ENCODE assay signal across 8 cellular contexts in the genomic region with DNA sequence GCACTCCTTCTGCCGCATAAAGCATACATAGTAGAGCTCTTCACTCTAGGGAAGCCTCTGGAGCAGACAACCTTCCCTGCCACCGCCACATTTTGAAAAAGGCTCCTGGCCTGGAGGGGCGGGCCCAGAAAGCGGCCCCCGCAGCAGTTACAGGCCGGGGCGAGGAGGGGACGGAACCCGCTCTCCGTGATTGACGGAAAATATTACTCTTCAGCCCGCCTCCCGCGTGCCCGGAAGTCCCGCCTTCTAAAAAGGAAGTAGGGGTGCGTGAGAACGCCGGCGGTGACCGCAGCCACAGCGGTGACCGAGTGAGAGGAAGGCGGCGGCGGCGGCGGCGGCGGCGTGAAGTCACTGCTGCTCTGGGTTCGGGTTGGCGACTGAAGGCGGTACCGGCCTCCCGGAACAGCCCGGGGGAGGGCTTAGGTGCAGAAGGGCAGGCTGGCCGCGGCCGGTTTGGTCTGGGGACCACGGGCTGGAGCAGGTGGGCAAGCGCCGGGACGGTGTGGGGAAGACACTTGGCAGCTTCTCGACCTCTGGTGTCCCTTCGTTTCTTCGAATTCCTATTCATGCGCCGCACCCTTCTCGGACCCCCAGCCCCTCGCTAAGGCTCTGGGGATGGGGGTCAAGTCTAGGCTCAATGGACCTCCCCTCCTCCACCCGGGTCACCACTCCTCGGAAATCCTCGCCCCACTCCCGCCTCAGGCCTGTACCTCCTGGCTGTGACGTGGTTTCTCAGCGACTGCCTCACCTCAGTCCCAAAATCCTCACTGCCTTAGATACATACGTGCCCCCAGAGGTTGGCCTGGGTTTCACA. TPM values are rescaled to one million over a fixed set of nuclear protein-coding genes. Genes with fewer than 3 reads are reported as not detected.
DNase-seq lines count a peak whose midpoint lies in the region; ATAC-seq and TF ChIP-seq lines count a peak whose summit lies in the region.

A gene (plus strand): TSS at position 295 of the 814 bp plus-strand sequence. CDS start 729 bp downstream, outside the sequence.

- H3K4me3 ChIP-seq in HAP-1 (peak within 1 kb of the TSS; percentile 96), MM.1S (ENCODE audit: low read length) (peak within 1 kb of the TSS; percentile 81), SJSA1 (peak within 1 kb of the TSS; percentile 82), neuronal stem cell (ENCODE audit: low read length in 2 of 2) (peak within 1 kb of the TSS; percentile 79 to 94)

- H3K79me1 ChIP-seq in neuronal stem cell (ENCODE audit: low read depth, low read length), result peaks cover 2% of the 10 kb centered on the region

- H3K9ac ChIP-seq in MM.1S (ENCODE audit: low read length), result peak within 1 kb of the TSS; percentile 98
- peak within 1 kb of the TSS; percentile 91 for H3K9ac ChIP-seq in neuronal stem cell (ENCODE audit: low read depth, low read length, poor library complexity)

- H2BK12ac ChIP-seq in neuronal stem cell (ENCODE audit: low read length), result no peak within 1 kb of the TSS

- no peak within 1 kb of the TSS for H2BK120ac ChIP-seq in neuronal stem cell (ENCODE audit: low read depth, low read length)

- DNase-seq in GM03348 (ENCODE audit: low spot score) (peak; percentile 92), HAP-1 (ENCODE audit: low spot score in 2 of 2) (peak; percentile 89 to 93), MM.1S (peak; percentile 85), SJSA1 (ENCODE audit: low read depth in 1 of 2, low spot score in 2 of 2) (peak; percentile 87 to 89), foreskin keratinocyte (peak in 1 of 2 donors; percentile 61), neuronal stem cell (ENCODE audit: low spot score) (peak; percentile 53), substantia nigra (lab: John Stamatoyannopoulos, UW) (peak; percentile 1 to 84 (median 64))
- peak; percentile 42 to 72 (median 56) for DNase-seq in activated naive CD4-positive, alpha-beta T cell (lab: John Stamatoyannopoulos, UW)

- peak within 1 kb of the TSS; percentile 78 for H3K4me2 ChIP-seq in MM.1S (ENCODE audit: low read depth, low read length)
- H3K4me2 ChIP-seq in neuronal stem cell (ENCODE audit: insufficient read depth, low read length, poor library complexity, severe bottlenecking), result peak within 1 kb of the TSS; percentile 49

- peak within 1 kb of the TSS; percentile 91 for H3K23ac ChIP-seq in neuronal stem cell (ENCODE audit: low read depth, low read length, poor library complexity)

- peaks cover 38% of the 10 kb centered on the region for H3K36me3 ChIP-seq in HAP-1 (replicated peaks)
- no peaks in the 10 kb centered on the region for H3K36me3 ChIP-seq in MM.1S (replicated peaks; ENCODE audit: insufficient read depth, low read length)
- H3K36me3 ChIP-seq in SJSA1, result peaks cover 31% of the 10 kb centered on the region
- peaks cover 7 to 41% of the 10 kb centered on the region in 2 donors for H3K36me3 ChIP-seq in neuronal stem cell (replicated peaks in 1 of 2; ENCODE audit: control insufficient read depth in 2 of 2, insufficient read depth in 2 of 2, low read length in 2 of 2)

- H4K20me1 ChIP-seq in MM.1S (ENCODE audit: insufficient read depth, low read length), result no peaks in the 10 kb centered on the region

- H2AK5ac ChIP-seq in neuronal stem cell (ENCODE audit: low read depth, low read length), result no peak within 1 kb of the TSS

- H3K4me1 ChIP-seq in HAP-1, result peaks cover 7% of the 10 kb centered on the region
- peaks cover 21% of the 10 kb centered on the region for H3K4me1 ChIP-seq in MM.1S (ENCODE audit: low read length)
- H3K4me1 ChIP-seq in SJSA1 (replicated peaks), result no peaks in the 10 kb centered on the region
- no peaks in the 10 kb centered on the region for H3K4me1 ChIP-seq in foreskin keratinocyte
- peaks cover 0 to 2% of the 10 kb centered on the region in 2 donors for H3K4me1 ChIP-seq in neuronal stem cell (ENCODE audit: control insufficient read depth in 2 of 2, insufficient read depth in 1 of 2, low read depth in 1 of 2, low read length in 2 of 2)

- no peaks in the 10 kb centered on the region for H3K9me3 ChIP-seq in HAP-1
- no peaks in the 10 kb centered on the region for H3K9me3 ChIP-seq in MM.1S (replicated peaks; ENCODE audit: insufficient read depth, low read length)
- no peaks in the 10 kb centered on the region for H3K9me3 ChIP-seq in SJSA1 (replicated peaks)
- H3K9me3 ChIP-seq in neuronal stem cell (replicated peaks in 1 of 2; ENCODE audit: control insufficient read depth in 2 of 2, insufficient read depth in 1 of 2, low read depth in 1 of 2, low read length in 2 of 2), result no peaks in the 10 kb centered on the region

- TF ChIP-seq CTCF in MM.1S (IDR thresholded peaks at IDR 0.05; ENCODE audit: low read length) (no peak), foreskin keratinocyte (conservative IDR thresholded peaks at IDR 0.05) (no peak)

- peak; percentile 91 for ATAC-seq in foreskin keratinocyte

- H3K27ac ChIP-seq in MM.1S (ENCODE audit: low read length) (peak within 1 kb of the TSS; percentile 94), SJSA1 (peak within 1 kb of the TSS; percentile 96), foreskin keratinocyte (peak within 1 kb of the TSS; percentile 77), neuronal stem cell (replicated peaks; ENCODE audit: low read length) (no peak within 1 kb of the TSS), substantia nigra (ENCODE audit: low read depth, low read length, poor library complexity, severe bottlenecking) (peak within 1 kb of the TSS; percentile 38)

- no peaks in the 10 kb centered on the region for H3K9me2 ChIP-seq in MM.1S (replicated peaks; ENCODE audit: insufficient read depth, low read length)

- H3K4ac ChIP-seq in neuronal stem cell (ENCODE audit: low read length), result no peak within 1 kb of the TSS

- H2BK15ac ChIP-seq in neuronal stem cell (ENCODE audit: low read length), result no peak within 1 kb of the TSS

- peak within 1 kb of the TSS; percentile 71 for H3K14ac ChIP-seq in neuronal stem cell (ENCODE audit: low read length)

- H3K27me3 ChIP-seq in HAP-1 (ENCODE audit: low read depth) (no peaks in the 10 kb centered on the region), MM.1S (replicated peaks; ENCODE audit: insufficient read depth, low read length) (no peaks in the 10 kb centered on the region), SJSA1 (replicated peaks) (no peaks in the 10 kb centered on the region), foreskin keratinocyte (no peaks in the 10 kb centered on the region), neuronal stem cell (ENCODE audit: control insufficient read depth in 3 of 3, insufficient read depth in 3 of 3, low read depth in 1 of 3, low read length in 3 of 3) (no peaks in the 10 kb centered on the region)

- H4K91ac ChIP-seq in neuronal stem cell (ENCODE audit: low read depth, low read length, poor library complexity), result no peak within 1 kb of the TSS

- no peak within 1 kb of the TSS for H2BK5ac ChIP-seq in neuronal stem cell (ENCODE audit: low read length)

- H3K18ac ChIP-seq in neuronal stem cell (ENCODE audit: low read length), result peak within 1 kb of the TSS; percentile 90

- no peak within 1 kb of the TSS for H4K8ac ChIP-seq in neuronal stem cell (ENCODE audit: low read depth, low read length)

- peaks cover 48% of the 10 kb centered on the region for H3K79me2 ChIP-seq in MM.1S (ENCODE audit: low read length)

- in situ Hi-C loops in HAP-1 (cut with MboI; ENCODE audit: low sequenced_read_pairs), result no loop called here

- H3F3A ChIP-seq in MM.1S (ENCODE audit: insufficient read depth, low read length), result peaks cover 25% of the 10 kb centered on the region

- peak within 1 kb of the TSS; percentile 45; the same call in 1 of the 2 replicates for H2AFZ ChIP-seq in MM.1S (ENCODE audit: low read length)
- peak within 1 kb of the TSS; percentile 87 for H2AFZ ChIP-seq in neuronal stem cell (ENCODE audit: low read length)

- WGBS in neuronal stem cell (ENCODE audit: extremely low coverage in 2 of 2, insufficient read length in 2 of 2, insufficient replicate concordance in 1 of 2), 2 donors, result no CpG with 5 or more reads among the region's 58 CpGs

RNA-seq across cellular contexts. Expression of the gene that starts here (rescaled TPM):
- total RNA-seq in SJSA1 (2014; rRNA removed; shearing (Covaris generic)), result 22.6 and 42.7 TPM in 2 replicates
- 31.2 and 37.3 TPM in 2 replicates for total RNA-seq in foreskin keratinocyte
- 36.9 and 43.1 TPM in 2 replicates for polyA plus RNA-seq in foreskin keratinocyte
- polyA plus RNA-seq in neuronal stem cell (2013, experiment 1 of 2), result 20.8 TPM
- polyA plus RNA-seq in neuronal stem cell (2013, experiment 2 of 2), result 19.9 TPM
